Comparison of ENCODE assay signal across 8 cellular contexts in the genomic region with DNA sequence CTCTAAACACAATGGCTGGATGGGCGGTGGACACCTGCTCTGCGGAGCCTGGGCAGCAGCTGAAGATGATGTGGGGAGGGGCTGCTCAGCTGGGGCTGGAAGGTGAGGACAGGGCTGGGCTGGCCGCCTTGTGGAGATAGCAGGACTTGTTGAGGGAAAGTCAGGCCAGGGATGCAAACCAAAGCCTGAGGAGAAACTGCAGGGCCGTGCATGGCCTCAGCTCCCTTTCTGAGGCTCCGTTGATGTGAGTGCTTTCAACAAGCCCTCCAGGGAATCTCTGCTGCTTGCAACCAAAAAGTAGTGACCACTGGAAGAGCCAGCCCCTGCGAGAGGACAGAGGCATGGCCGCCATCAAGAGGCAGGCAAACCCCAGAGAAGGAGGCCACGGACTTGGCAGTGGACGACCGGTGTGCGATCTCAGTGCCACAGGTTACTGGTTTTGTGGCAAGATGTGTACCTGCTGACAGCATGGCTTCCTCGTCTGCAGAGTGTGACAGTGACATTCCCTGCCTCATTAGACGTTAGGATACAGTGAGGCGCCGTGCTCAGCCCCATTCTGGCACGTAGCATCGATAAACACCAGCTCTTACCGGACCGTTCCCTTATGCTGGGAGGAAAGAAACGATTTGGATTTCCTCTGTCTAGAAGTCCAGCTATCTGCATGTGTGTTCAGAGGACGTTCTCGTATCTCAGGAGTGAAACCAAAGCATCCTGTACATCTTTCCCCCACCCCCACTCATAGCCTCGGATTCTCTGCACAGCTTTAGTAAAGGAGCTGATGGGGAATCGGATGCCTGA. TPM values are rescaled to one million over a fixed set of nuclear protein-coding genes. Genes with fewer than 3 reads are reported as not detected.
A peak's percentile ranks its signal among the peaks of the same experiment; 100 is the strongest.
DNase-seq lines count a peak whose midpoint lies in the region; FAIRE-seq and TF ChIP-seq lines count a peak whose summit lies in the region.

No MANE protein-coding gene starts in this region.

- no peaks in the 10 kb centered on the region for H3K9me3 ChIP-seq in esophagus squamous epithelium
- H3K9me3 ChIP-seq in thyroid gland = no peaks in the 10 kb centered on the region

- H3K4me1 ChIP-seq in esophagus squamous epithelium (peaks cover 0 to 23% (median 0%) of the 10 kb centered on the region in 3 donors), rectal smooth muscle tissue (ENCODE audit: control insufficient read depth, insufficient read depth, low read length) (no peaks in the 10 kb centered on the region), thyroid gland (peaks cover 10 to 16% of the 10 kb centered on the region in 2 donors)

- H3K27me3 ChIP-seq in esophagus squamous epithelium (peaks cover 0 to 6% (median 0%) of the 10 kb centered on the region in 4 donors), rectal smooth muscle tissue (ENCODE audit: control insufficient read depth, insufficient read depth, low read length) (no peaks in the 10 kb centered on the region), thyroid gland (no peaks in the 10 kb centered on the region)

- H3K9ac ChIP-seq in rectal smooth muscle tissue (ENCODE audit: low read length) = no peak overlapping the region

- WGBS in esophagus squamous epithelium, 2 donors = 64 to 69% methylated on average over 12 to 24 of the region's 24 CpGs
- 60 to 65% methylated on average over 16 to 24 of the region's 24 CpGs for WGBS in thyroid gland, 2 donors

- intact Hi-C loops in esophagus squamous epithelium (cut with DNase I) (no loop called here), thyroid gland (cut with DNase I) (no loop called here)

- peak; percentile 16 for FAIRE-seq in GM12891 (lab: Jason Lieb, UNC)

- peak overlapping the region; percentile 14 to 66 (median 42) for H3K4me3 ChIP-seq in esophagus squamous epithelium
- H3K4me3 ChIP-seq in rectal smooth muscle tissue (ENCODE audit: low read length) = peak overlapping the region; percentile 76
- H3K4me3 ChIP-seq in thyroid gland (replicated peaks in 1 of 3) = peak overlapping the region in 1 of 3 donors; percentile 35

- TF ChIP-seq POLR2A in GM12891 (IDR thresholded peaks at IDR 0.05; ENCODE audit: low read depth, low read length) (no peak), esophagus squamous epithelium (IDR thresholded peaks at IDR 0.05) (no peak), thyroid gland (IDR thresholded peaks at IDR 0.05) (no peak)

- DNase-seq in GM12891 (ENCODE audit: insufficient read length, low spot score) = no peak
- peak; percentile 46 to 78 for DNase-seq in SHP77 (lab: John Stamatoyannopoulos, UW)
- DNase-seq in esophagus squamous epithelium (lab: John Stamatoyannopoulos, UW) = no peak
- DNase-seq in NCI-H524 treated with DMSO at 0.1 percent for 48 hours (lab: John Stamatoyannopoulos, UW) = no peak
- no peak for DNase-seq in thyroid gland
- DNase-seq in NCI-H524 (lab: John Stamatoyannopoulos, UW) = no peak
- no peak for DNase-seq in EL

- peak overlapping the region in 3 of 4 donors; percentile 65 to 86 (median 84) for H3K27ac ChIP-seq in esophagus squamous epithelium
- no peak overlapping the region for H3K27ac ChIP-seq in rectal smooth muscle tissue (ENCODE audit: low read depth, low read length)
- no peak overlapping the region for H3K27ac ChIP-seq in thyroid gland

- TF ChIP-seq CTCF in esophagus squamous epithelium (IDR thresholded peaks at IDR 0.05) = no peak
- TF ChIP-seq CTCF in thyroid gland (IDR thresholded peaks at IDR 0.05) = no peak

- H3K36me3 ChIP-seq in esophagus squamous epithelium (no peaks in the 10 kb centered on the region), rectal smooth muscle tissue (ENCODE audit: control insufficient read depth, insufficient read depth, low read length) (no peaks in the 10 kb centered on the region), thyroid gland (no peaks in the 10 kb centered on the region)

TF ChIP-seq in GM12891, 5 proteins besides CTCF, POLR2A, EP300 and RAD21:
- TF ChIP-seq POU2F2 (IDR thresholded peaks at IDR 0.05; ENCODE audit: low read depth, low read length) (no peak), PAX5 (IDR thresholded peaks at IDR 0.05; ENCODE audit: insufficient read depth, low read length, severe bottlenecking) (no peak), TAF1 (IDR thresholded peaks at IDR 0.05; ENCODE audit: low read depth, low read length) (no peak), POLR2AphosphoS5 (IDR thresholded peaks at IDR 0.05; ENCODE audit: low read depth, low read length) (no peak)

RNA-seq across cellular contexts. Expression of a gene that starts 37.9 kb away (rescaled TPM):
- 28.0 TPM for polyA plus RNA-seq in GM12891 (2012; ENCODE audit: low read depth, missing spikeins)
- total RNA-seq in esophagus squamous epithelium (10 to 100 TPM; 10.3 to 21.4 (median 17.6) TPM), thyroid gland (10 to 100 TPM; 29.4 to 49.8 (median 32.0) TPM)

RNA-seq across cellular contexts. Expression of a gene that starts 38.0 kb away (rescaled TPM):
- 1.7 TPM for polyA plus RNA-seq in GM12891 (2012; ENCODE audit: low read depth, missing spikeins)
- total RNA-seq in esophagus squamous epithelium (1 to 10 TPM in 3 of 4 donors, under 1 TPM in 1; 0.94 to 3.1 (median 1.4) TPM), thyroid gland (1 to 10 TPM in 3 of 4 donors, under 1 TPM in 1; 0.50 to 5.5 (median 2.5) TPM)

Comparison
In these comparisons a context has a peak if more than half of its experiments do, and no peak if none do; other contexts are left out.
1. DNase-seq: peak in SHP77 (2 of 2); none in GM12891 (single experiment), esophagus squamous epithelium (single experiment), NCI-H524 treated with DMSO at 0.1 percent for 48 hours (single experiment), thyroid gland (0 of 2), NCI-H524 (0 of 2) and EL (single experiment).
2. H3K27ac ChIP-seq: peak in esophagus squamous epithelium (3 of 4); none in rectal smooth muscle tissue (single experiment) and thyroid gland (0 of 3).